Comparison of ENCODE assay signal across 23 cellular contexts in the genomic region with DNA sequence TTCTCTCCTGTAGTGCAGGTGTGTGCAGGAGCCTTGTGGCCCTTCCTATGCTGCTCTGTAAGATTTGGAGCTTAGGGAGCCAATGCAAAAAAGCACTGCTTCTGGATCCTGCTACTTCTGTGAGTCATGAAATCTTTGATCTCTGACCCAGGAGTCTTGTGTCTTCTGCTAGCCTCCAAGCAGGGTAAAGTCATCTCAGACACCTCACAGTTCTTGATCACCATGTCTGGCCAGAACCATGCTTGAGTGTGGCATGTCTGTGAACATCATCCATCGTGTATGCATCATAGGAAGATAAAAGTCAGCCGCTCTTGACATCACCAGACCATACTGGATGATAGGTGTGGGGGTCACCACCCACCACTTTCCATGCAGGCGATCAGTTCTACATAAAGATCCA.
"Had no signal": no experiment of that assay in that cellular context is flagged by ENCODE, and none has a peak within 500 bp of the region (broad histone marks: within the 10 kb centered on the region; RNA-seq: fewer than 3 reads in every experiment).

No MANE protein-coding gene starts in this region.

- H3K9me3 Mint-ChIP-seq: natural killer cell treated with Interleukin-12 subunit alpha and Interleukin-12 subunit beta and Interleukin-15 and Interleukin-18, amount 100 ng/mL, for 72 hours; stimulated activated naive CD8-positive, alpha-beta T cell treated with anti-CD3 and anti-CD28 coated beads, Interleukin-15, Interleukin-2, amounts not matched to agents 100 ng/mL and 50 ng/mL, for 24 hours had no signal

- H3K4me3 ChIP-seq: left ventricle myocardium inferior, lung, mucosa of descending colon, pancreas, prostate gland, skin epidermis, tibial nerve, uterus had no signal

- ATAC-seq: mucosa of descending colon; naive thymus-derived CD4-positive, alpha-beta T cell; natural killer cell treated with Interleukin-12 subunit alpha and Interleukin-12 subunit beta and Interleukin-15 and Interleukin-18, amount 100 ng/mL, for 72 hours; pancreas; sciatic nerve had no signal

- H3K27ac Mint-ChIP-seq: naive thymus-derived CD4-positive, alpha-beta T cell; natural killer cell treated with Interleukin-12 subunit alpha and Interleukin-12 subunit beta and Interleukin-15 and Interleukin-18, amount 100 ng/mL, for 72 hours; stimulated activated naive CD8-positive, alpha-beta T cell treated with anti-CD3 and anti-CD28 coated beads, Interleukin-15, Interleukin-2, amounts not matched to agents 100 ng/mL and 50 ng/mL, for 24 hours; type B pancreatic cell had no signal

- H3K36me3 Mint-ChIP-seq: natural killer cell treated with Interleukin-12 subunit alpha and Interleukin-12 subunit beta and Interleukin-15 and Interleukin-18, amount 100 ng/mL, for 72 hours; type B pancreatic cell had no signal

- DNase-seq: islet precursor cell; left ventricle myocardium inferior; midbrain; mucosa of descending colon; naive thymus-derived CD4-positive, alpha-beta T cell; pancreas; posterior cingulate gyrus; retina; right cardiac atrium; stimulated activated CD4-positive, alpha-beta T cell treated with anti-CD3 and anti-CD28 coated beads, Interleukin-12 subunit alpha, Interleukin-12 subunit beta, amount 100 ng/mL, for 4 hours; stimulated activated CD4-positive, alpha-beta T cell treated with anti-CD3 and anti-CD28 coated beads, Interleukin-15, amount 100 ng/mL, for 24 hours; stimulated activated CD4-positive, alpha-beta T cell treated with anti-CD3 and anti-CD28 coated beads, Interleukin-2, amount 100 ng/mL, for 24 hours; stimulated activated CD4-positive, alpha-beta T cell treated with anti-CD3 and anti-CD28 coated beads, Interleukin-4, amount 100 ng/mL, for 1 hour; stimulated activated naive CD4-positive, alpha-beta T cell; uterus had no signal

- FAIRE-seq: pancreas had no signal

- H3K27me3 Mint-ChIP-seq: stimulated activated naive CD8-positive, alpha-beta T cell treated with anti-CD3 and anti-CD28 coated beads, Interleukin-15, Interleukin-2, amounts not matched to agents 100 ng/mL and 50 ng/mL, for 24 hours had no signal

- H3K36me3 ChIP-seq: left ventricle myocardium inferior, pancreas, prostate gland, tibial nerve, uterus had no signal

- H3K4me3 Mint-ChIP-seq: naive thymus-derived CD4-positive, alpha-beta T cell; natural killer cell treated with Interleukin-12 subunit alpha and Interleukin-12 subunit beta and Interleukin-15 and Interleukin-18, amount 100 ng/mL, for 72 hours; stimulated activated naive CD8-positive, alpha-beta T cell treated with anti-CD3 and anti-CD28 coated beads, Interleukin-15, Interleukin-2, amounts not matched to agents 100 ng/mL and 50 ng/mL, for 24 hours; type B pancreatic cell had no signal

- H3K27me3 ChIP-seq: pancreas, tibial nerve, uterus had no signal
